ENCODE assay signal across 34 cellular contexts in the genomic region with DNA sequence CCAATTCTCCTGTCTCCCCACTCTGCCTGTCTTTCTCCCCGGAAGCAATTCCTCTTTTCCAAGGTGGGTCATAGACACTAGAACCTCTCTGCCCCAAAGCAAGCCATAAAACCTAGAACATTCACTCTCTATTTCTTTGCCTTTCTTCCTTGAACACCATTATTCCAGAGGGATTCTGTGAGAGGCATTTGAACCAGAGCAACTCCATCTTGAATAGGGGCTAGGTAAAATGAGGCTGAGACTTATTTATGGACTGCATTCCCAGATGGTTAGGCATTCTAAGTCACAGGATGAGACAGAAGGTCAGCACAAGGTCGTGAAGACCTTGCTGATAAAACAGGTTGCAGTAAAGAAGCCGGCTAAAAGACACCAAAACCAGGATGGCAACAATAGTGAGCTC.
"Had no signal": no experiment of that assay in that cellular context is flagged by ENCODE, and none has a peak within 500 bp of the region (broad histone marks: within the 10 kb centered on the region; RNA-seq: fewer than 3 reads in every experiment).

No MANE protein-coding gene starts in this region.

- H3K4me3 ChIP-seq: MG63 had no signal

- DNase-seq: Karpas-422, Kasumi-1, MG63, MM.1S, MV-4-11, NCI-H1048, NCI-H1092, NCI-H1092 treated with DMSO at 0.1 percent for 48 hours, NCI-H1105, NCI-H1105 treated with DMSO at 0.1 percent for 48 hours, NCI-H1417, NCI-H1417 treated with DMSO at 0.1 percent for 48 hours, NCI-H1436, NCI-H1436 treated with DMSO at 0.1 percent for 48 hours, NCI-H146, NCI-H1694, NCI-H1694 treated with DMSO at 0.1 percent for 48 hours, NCI-H187, NCI-H187 treated with DMSO at 0.1 percent for 48 hours, NCI-H1930, NCI-H2029, NCI-H2029 treated with DMSO at 0.1 percent for 48 hours, NCI-H2081, NCI-H2081 treated with DMSO at 0.1 percent for 48 hours, NCI-H2107, NCI-H2171, NCI-H2171 treated with DMSO at 0.1 percent for 48 hours, NCI-H2227 treated with DMSO at 0.1 percent for 48 hours, NCI-H226, NCI-H345, NCI-H446, NCI-H446 treated with DMSO at 0.1 percent for 48 hours, NCI-H510A, NCI-H510A treated with DMSO at 0.1 percent for 48 hours had no signal

- H3K36me3 ChIP-seq: MG63 had no signal

- H3K27me3 ChIP-seq: MG63 had no signal

- H3K9me3 ChIP-seq: MG63 had no signal
